18 cellular contexts compared by ENCODE assay signal in genomic region chr3:43425829-43426228, GRCh38.
"Had no signal": no experiment of that assay in that cellular context is flagged by ENCODE, and none has a peak within 500 bp of the region (broad histone marks: within the 10 kb centered on the region; RNA-seq: fewer than 3 reads in every experiment).

No MANE protein-coding gene starts in this region.

- H3K36me3 Mint-ChIP-seq: natural killer cell treated with Interleukin-12 subunit alpha and Interleukin-12 subunit beta and Interleukin-15 and Interleukin-18, amount 100 ng/mL, for 72 hours had no signal

- DNase-seq: activated CD4-positive, alpha-beta T cell treated with anti-CD3 and anti-CD28 coated beads for 1 hour; activated CD8-positive, alpha-beta memory T cell treated with anti-CD3 and anti-CD28 coated beads for 24 hours; activated gamma-delta T cell; activated T-cell treated with anti-CD3 and anti-CD28 coated beads, Interleukin-2, amount 50 U/mL, for 72 hours; central memory CD4-positive, alpha-beta T cell; foreskin melanocyte; left colon; stimulated activated CD4-positive, alpha-beta T cell treated with anti-CD3 and anti-CD28 coated beads, Interleukin-12 subunit alpha, Interleukin-12 subunit beta, amount 100 ng/mL, for 4 hours; stimulated activated CD4-positive, alpha-beta T cell treated with anti-CD3 and anti-CD28 coated beads, Interleukin-1b, Interleukin-23, amount 100 ng/mL, for 48 hours; stimulated activated naive CD4-positive, alpha-beta T cell treated with Interleukin-2 at 50 U/mL for 16 hours; SW 1271; T-helper 2 cell; upper lobe of left lung had no signal

- H2AFZ ChIP-seq: parathyroid adenoma had no signal

- H3K4me3 Mint-ChIP-seq: activated naive CD8-positive, alpha-beta T cell; activated T-cell treated with anti-CD3 and anti-CD28 coated beads, Interleukin-2, amount 50 U/mL, for 72 hours; natural killer cell treated with Interleukin-12 subunit alpha and Interleukin-12 subunit beta and Interleukin-15 and Interleukin-18, amount 100 ng/mL, for 72 hours had no signal

- H3K27me3 ChIP-seq: upper lobe of left lung had no signal

- H3K36me3 ChIP-seq: upper lobe of left lung had no signal

- H3K27ac Mint-ChIP-seq: activated naive CD8-positive, alpha-beta T cell; activated T-cell treated with anti-CD3 and anti-CD28 coated beads, Interleukin-2, amount 50 U/mL, for 72 hours; natural killer cell treated with Interleukin-12 subunit alpha and Interleukin-12 subunit beta and Interleukin-15 and Interleukin-18, amount 100 ng/mL, for 72 hours had no signal

- H3K27ac ChIP-seq: parathyroid adenoma, upper lobe of left lung, VCaP had no signal

- H3K27me3 Mint-ChIP-seq: activated naive CD8-positive, alpha-beta T cell; natural killer cell treated with Interleukin-12 subunit alpha and Interleukin-12 subunit beta and Interleukin-15 and Interleukin-18, amount 100 ng/mL, for 72 hours had no signal

- H3K79me2 ChIP-seq: parathyroid adenoma had no signal

- H3K4me1 ChIP-seq: parathyroid adenoma had no signal

- H3K9me3 Mint-ChIP-seq: natural killer cell treated with Interleukin-12 subunit alpha and Interleukin-12 subunit beta and Interleukin-15 and Interleukin-18, amount 100 ng/mL, for 72 hours had no signal

- H3K9ac ChIP-seq: parathyroid adenoma had no signal

- H3K4me3 ChIP-seq: lung, upper lobe of left lung had no signal

- ATAC-seq: activated T-cell treated with anti-CD3 and anti-CD28 coated beads, Interleukin-2, amount 50 U/mL, for 72 hours; left colon; natural killer cell treated with Interleukin-12 subunit alpha and Interleukin-12 subunit beta and Interleukin-15 and Interleukin-18, amount 100 ng/mL, for 72 hours had no signal
